ENCODE assay signal across 24 cellular contexts in genomic region chr18:26772691-26773090, GRCh38.
"Had no signal": no experiment of that assay in that cellular context is flagged by ENCODE, and none has a peak within 500 bp of the region (broad histone marks: within the 10 kb centered on the region; RNA-seq: fewer than 3 reads in every experiment).

No MANE protein-coding gene starts in this region.

- H3K4me1 ChIP-seq: colonic mucosa, prostate gland, right atrium auricular region, stomach, testis, tibial artery had no signal

- H3K27me3 ChIP-seq: colonic mucosa, right atrium auricular region, testis had no signal

- H3K4me3 ChIP-seq: colonic mucosa, esophagus squamous epithelium, lung, mucosa of descending colon, prostate gland, right atrium auricular region, stomach, testis, tibial artery had no signal

- H3K27ac ChIP-seq: colonic mucosa, esophagus squamous epithelium, prostate gland, right atrium auricular region, stomach, testis, tibial artery had no signal

- DNase-seq: colonic mucosa; effector CD8-positive, alpha-beta T cell; endodermal cell; esophagus squamous epithelium; hypothalamus; immature natural killer cell; islet precursor cell; kidney glomerular epithelial cell; left colon; left ventricle myocardium superior; mucosa of descending colon; naive B cell; nephron progenitor cell; nucleus accumbens; stimulated activated CD4-positive, alpha-beta T cell treated with anti-CD3 and anti-CD28 coated beads, Interleukin-2, amount 100 ng/mL, for 24 hours; stimulated activated CD4-positive, alpha-beta T cell treated with anti-CD3 and anti-CD28 coated beads, Interleukin-4, amount 100 ng/mL, for 24 hours; stimulated activated naive CD4-positive, alpha-beta T cell treated with Interleukin-2 at 50 U/mL for 16 hours; stomach; testis; tibial artery had no signal

- H3K9me3 ChIP-seq: colonic mucosa, esophagus squamous epithelium, mucosa of descending colon, prostate gland, right atrium auricular region, stomach, testis, tibial artery had no signal

- H3K36me3 ChIP-seq: colonic mucosa, esophagus squamous epithelium, prostate gland, right atrium auricular region, stomach, tibial artery had no signal

- FAIRE-seq: endothelial cell of umbilical vein had no signal
